In the genomic region with DNA sequence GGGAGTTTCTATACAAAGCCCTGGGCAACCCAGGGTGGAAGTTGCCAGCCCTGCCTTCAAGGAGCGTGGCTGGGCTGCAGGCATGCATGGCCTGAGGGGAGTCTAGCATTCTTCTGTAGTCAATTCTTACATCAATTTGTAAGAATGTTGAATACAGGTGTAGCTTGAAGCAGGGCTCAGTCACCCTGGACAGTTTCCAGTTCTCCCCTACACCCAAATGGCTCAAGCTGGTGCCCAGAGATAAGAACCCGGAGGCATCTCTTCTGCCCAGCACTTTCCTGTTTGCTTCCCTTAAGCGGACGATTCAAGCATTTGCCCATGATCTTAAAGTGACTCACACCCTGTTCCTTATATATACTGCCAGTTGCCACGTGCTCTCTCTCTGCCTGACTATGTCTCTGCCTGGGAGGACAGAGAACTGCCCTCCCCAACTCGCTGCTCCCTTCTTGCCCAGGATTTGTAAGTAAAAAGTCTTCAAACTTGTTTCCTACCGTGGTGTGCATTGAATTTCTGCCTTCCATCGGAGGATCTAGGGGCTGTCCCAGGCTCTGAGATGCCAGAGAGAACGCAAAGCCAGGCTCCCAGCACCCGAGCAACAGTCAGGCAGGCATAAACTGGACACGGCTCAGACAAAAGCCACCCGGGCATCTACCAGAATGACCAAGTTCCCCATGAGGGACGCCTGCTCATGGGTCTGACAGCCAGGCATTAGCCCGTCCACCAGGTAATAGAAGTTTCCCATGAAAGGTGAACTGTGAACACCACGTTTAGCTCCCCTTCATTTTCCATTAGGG, we compare ENCODE assay signal across 1 cellular context.
TF ChIP-seq lines count a peak whose summit lies in the region.

No MANE protein-coding gene starts in this region.

TF ChIP-seq in H1, 55 proteins besides CTCF, POLR2A, EP300 and RAD21:
- TF ChIP-seq RFX5 (IDR thresholded peaks at IDR 0.05; ENCODE audit: borderline replicate concordance, low read depth, low read length) = no peak
- TF ChIP-seq, protein P1, sequence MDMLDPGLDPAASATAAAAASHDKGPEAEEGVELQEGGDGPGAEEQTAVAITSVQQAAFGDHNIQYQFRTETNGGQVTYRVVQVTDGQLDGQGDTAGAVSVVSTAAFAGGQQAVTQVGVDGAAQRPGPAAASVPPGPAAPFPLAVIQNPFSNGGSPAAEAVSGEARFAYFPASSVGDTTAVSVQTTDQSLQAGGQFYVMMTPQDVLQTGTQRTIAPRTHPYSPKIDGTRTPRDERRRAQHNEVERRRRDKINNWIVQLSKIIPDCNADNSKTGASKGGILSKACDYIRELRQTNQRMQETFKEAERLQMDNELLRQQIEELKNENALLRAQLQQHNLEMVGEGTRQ (IDR thresholded peaks at IDR 0.05; ENCODE audit: low read length) = no peak
- TF ChIP-seq, protein P2, sequence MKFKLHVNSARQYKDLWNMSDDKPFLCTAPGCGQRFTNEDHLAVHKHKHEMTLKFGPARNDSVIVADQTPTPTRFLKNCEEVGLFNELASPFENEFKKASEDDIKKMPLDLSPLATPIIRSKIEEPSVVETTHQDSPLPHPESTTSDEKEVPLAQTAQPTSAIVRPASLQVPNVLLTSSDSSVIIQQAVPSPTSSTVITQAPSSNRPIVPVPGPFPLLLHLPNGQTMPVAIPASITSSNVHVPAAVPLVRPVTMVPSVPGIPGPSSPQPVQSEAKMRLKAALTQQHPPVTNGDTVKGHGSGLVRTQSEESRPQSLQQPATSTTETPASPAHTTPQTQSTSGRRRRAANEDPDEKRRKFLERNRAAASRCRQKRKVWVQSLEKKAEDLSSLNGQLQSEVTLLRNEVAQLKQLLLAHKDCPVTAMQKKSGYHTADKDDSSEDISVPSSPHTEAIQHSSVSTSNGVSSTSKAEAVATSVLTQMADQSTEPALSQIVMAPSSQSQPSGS (IDR thresholded peaks at IDR 0.05; ENCODE audit: low read length) = no peak
- TF ChIP-seq TEAD4 (IDR thresholded peaks at IDR 0.05; ENCODE audit: low read depth, low read length) = no peak
- no peak for TF ChIP-seq KDM4A (IDR thresholded peaks at IDR 0.05; ENCODE audit: low read depth, low read length, severe bottlenecking)
- TF ChIP-seq RBBP5 (IDR thresholded peaks at IDR 0.05; ENCODE audit: borderline replicate concordance, low read depth, low read length) = no peak
- TF ChIP-seq CHD1 (IDR thresholded peaks at IDR 0.05; ENCODE audit: low read depth, low read length) = no peak
- no peak for TF ChIP-seq GABPA (IDR thresholded peaks at IDR 0.05; ENCODE audit: borderline replicate concordance, insufficient read depth, low read length)
- TF ChIP-seq SAP30 (IDR thresholded peaks at IDR 0.05; ENCODE audit: insufficient read depth, insufficient replicate concordance, low read length) = no peak
- no peak for TF ChIP-seq HDAC6 (IDR thresholded peaks at IDR 0.05; ENCODE audit: low read depth, low read length)
- TF ChIP-seq SP4 (IDR thresholded peaks at IDR 0.05; ENCODE audit: low read length) = no peak
